ENCODE assay signal across 9 cellular contexts in the genomic region with DNA sequence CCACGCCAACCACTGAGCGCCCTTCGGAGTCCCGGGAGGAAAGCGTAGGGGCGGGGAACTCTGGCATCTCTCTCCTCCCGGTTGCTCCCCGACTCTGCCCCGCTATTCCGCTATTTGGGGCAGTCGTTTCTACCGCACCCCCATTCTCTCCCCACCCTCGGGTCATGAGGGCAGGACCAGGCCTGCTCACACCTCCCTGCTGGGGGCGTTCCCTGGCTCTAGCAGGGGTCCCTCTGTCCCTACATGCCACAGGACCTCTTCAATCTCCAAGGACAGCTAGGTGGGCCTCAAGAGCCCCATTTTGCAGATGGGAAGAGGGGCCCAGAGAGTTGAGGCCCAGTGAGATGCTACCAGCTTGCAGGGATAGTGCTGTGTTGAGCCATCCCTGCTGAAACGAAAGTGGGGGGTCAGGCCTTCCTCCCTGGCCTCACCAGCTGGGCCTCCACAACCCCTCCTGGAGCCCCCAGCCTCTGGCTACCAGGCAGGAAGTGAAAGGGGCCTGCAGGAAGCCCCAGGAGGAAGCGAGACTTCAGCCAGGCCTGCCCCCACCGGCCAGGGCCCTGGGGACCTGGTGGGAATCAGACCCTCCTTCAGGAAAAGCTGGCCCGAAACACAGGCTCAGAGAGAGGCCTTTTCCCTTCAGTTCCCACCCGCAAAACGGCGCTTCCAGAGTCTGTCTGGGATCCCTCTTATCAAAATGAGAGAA. TPM values are rescaled to one million over a fixed set of nuclear protein-coding genes. Genes with fewer than 3 reads are reported as not detected.
A peak's percentile ranks its signal among the peaks of the same experiment; 100 is the strongest.
DNase-seq lines count a peak whose midpoint lies in the region; ATAC-seq lines count a peak whose summit lies in the region.
"Had no signal": no experiment of that assay in that cellular context is flagged by ENCODE, and none has a peak within 500 bp of the region (broad histone marks: within the 10 kb centered on the region; RNA-seq: fewer than 3 reads in every experiment).

No MANE protein-coding gene starts in this region.

- peak overlapping the region; percentile 51 for H3K4me3 Mint-ChIP-seq in activated CD4-positive, alpha-beta T cell treated with anti-CD3 and anti-CD28 coated beads, Interleukin-2, amount 10 ng/mL, durations not matched to agents 24 days and 14 days

- peak overlapping the region; percentile 6 for H3K27ac Mint-ChIP-seq in activated CD4-positive, alpha-beta T cell treated with anti-CD3 and anti-CD28 coated beads, Interleukin-2, amount 10 ng/mL, durations not matched to agents 24 days and 14 days

- peak overlapping the region; percentile 49 for H3K27ac ChIP-seq in substantia nigra (ENCODE audit: low read depth, low read length, poor library complexity, severe bottlenecking)

- peaks cover 21% of the 10 kb centered on the region for H3K4me1 Mint-ChIP-seq in activated CD4-positive, alpha-beta T cell treated with anti-CD3 and anti-CD28 coated beads, Interleukin-2, amount 10 ng/mL, durations not matched to agents 24 days and 14 days

- no peak for DNase-seq in activated CD4-positive, alpha-beta T cell treated with anti-CD3 and anti-CD28 coated beads, Interleukin-2, amount 10 ng/mL, durations not matched to agents 24 days and 14 days
- DNase-seq in activated CD4-positive, alpha-beta T cell treated with anti-CD3 and anti-CD28 coated beads, Interleukin-2, amount 50 U/mL, for 1 hour, result no peak
- DNase-seq in substantia nigra (lab: John Stamatoyannopoulos, UW) (peak in 20 of 49 donors; percentile 13 to 72 (median 44)), NCI-H774 (lab: John Stamatoyannopoulos, UW) (no peak), DMS 273 (lab: John Stamatoyannopoulos, UW; ENCODE audit: unreplicated experiment) (no peak)

- peaks cover 24% of the 10 kb centered on the region for H3K27me3 Mint-ChIP-seq in activated CD4-positive, alpha-beta T cell treated with anti-CD3 and anti-CD28 coated beads, Interleukin-2, amount 10 ng/mL, durations not matched to agents 24 days and 14 days

- ATAC-seq in HG03103 (IDR thresholded peaks at IDR 0.05; ENCODE audit: low read depth, unreplicated experiment) (peak; percentile 20), esophagus mucosa (peak; percentile 12), GM18858 (IDR thresholded peaks at IDR 0.05; ENCODE audit: unreplicated experiment) (no peak)

- peaks cover 2% of the 10 kb centered on the region for H3K36me3 Mint-ChIP-seq in activated CD4-positive, alpha-beta T cell treated with anti-CD3 and anti-CD28 coated beads, Interleukin-2, amount 10 ng/mL, durations not matched to agents 24 days and 14 days (ENCODE audit: low read depth)

- intact Hi-C loops in activated CD4-positive, alpha-beta T cell treated with anti-CD3 and anti-CD28 coated beads, Interleukin-2, amount 10 ng/mL, durations not matched to agents 24 days and 14 days (cut with micrococcal nuclease), result no loop called here

- no peaks in the 10 kb centered on the region for H3K9me3 Mint-ChIP-seq in activated CD4-positive, alpha-beta T cell treated with anti-CD3 and anti-CD28 coated beads, Interleukin-2, amount 10 ng/mL, durations not matched to agents 24 days and 14 days

RNA-seq across cellular contexts. Expression of a gene that starts 5.5 kb away (rescaled TPM):
- 5.3 and 5.7 TPM in 2 replicates for total RNA-seq in activated CD4-positive, alpha-beta T cell treated with anti-CD3 and anti-CD28 coated beads, Interleukin-2, amount 10 ng/mL, durations not matched to agents 24 days and 14 days
- 0.16 TPM for total RNA-seq in esophagus mucosa
- total RNA-seq: M059J had no signal

RNA-seq across cellular contexts. Expression of a gene that starts 6.2 kb away (rescaled TPM):
- 3.4 TPM in 2 replicates for total RNA-seq in activated CD4-positive, alpha-beta T cell treated with anti-CD3 and anti-CD28 coated beads, Interleukin-2, amount 10 ng/mL, durations not matched to agents 24 days and 14 days
- 1.00 TPM for total RNA-seq in esophagus mucosa

RNA-seq across cellular contexts. Expression of a gene that starts 26.5 kb away (rescaled TPM):
- total RNA-seq in activated CD4-positive, alpha-beta T cell treated with anti-CD3 and anti-CD28 coated beads, Interleukin-2, amount 10 ng/mL, durations not matched to agents 24 days and 14 days, result 86.9 and 88.6 TPM in 2 replicates
- total RNA-seq in esophagus mucosa, result 10.6 TPM

RNA-seq across cellular contexts. Expression of a gene that starts 48.8 kb away (rescaled TPM):
- total RNA-seq in activated CD4-positive, alpha-beta T cell treated with anti-CD3 and anti-CD28 coated beads, Interleukin-2, amount 10 ng/mL, durations not matched to agents 24 days and 14 days, result 5.7 and 6.8 TPM in 2 replicates
- total RNA-seq in esophagus mucosa, result 0.24 TPM
